In genomic region chr17:47066841-47067682, GRCh38 we compare ENCODE assay signal across 8 cellular contexts.
DNase-seq lines count a peak whose midpoint lies in the region; ATAC-seq and TF ChIP-seq lines count a peak whose summit lies in the region.

No MANE protein-coding gene starts in this region.

- H3K36me3 Mint-ChIP-seq in activated CD4-positive, alpha-beta memory T cell treated with anti-CD3 and anti-CD28 coated beads for 36 hours, result peaks cover 4% of the 10 kb centered on the region

- POLR2A ChIA-PET in activated CD4-positive, alpha-beta memory T cell treated with anti-CD3 and anti-CD28 coated beads for 36 hours (lab: Charles Lee), result interaction anchor here (0.7 kb wide), 1 partner anchor 136 kb away, joined by 7 read pairs; no protein-coding TSS in a partner anchor

- peaks cover 30% of the 10 kb centered on the region for H3K4me1 Mint-ChIP-seq in activated CD4-positive, alpha-beta memory T cell treated with anti-CD3 and anti-CD28 coated beads for 36 hours (ENCODE audit: low read depth)

- no peak for TF ChIP-seq POLR2A in lower leg skin (IDR thresholded peaks at IDR 0.05)

- H3K27me3 Mint-ChIP-seq in activated CD4-positive, alpha-beta memory T cell treated with anti-CD3 and anti-CD28 coated beads for 36 hours, result no peaks in the 10 kb centered on the region

- H3K9me3 Mint-ChIP-seq in activated CD4-positive, alpha-beta memory T cell treated with anti-CD3 and anti-CD28 coated beads for 36 hours, result peaks cover 4% of the 10 kb centered on the region

- 3% methylated on average over 17 to 18 of the region's 18 CpGs for WGBS in lower leg skin, 2 donors

- intact Hi-C loops in activated CD4-positive, alpha-beta memory T cell treated with anti-CD3 and anti-CD28 coated beads for 36 hours (cut with micrococcal nuclease), result loop anchor here (5.0 kb wide), 1 partner anchor 145 kb away; the partner anchor contains the start of gene GOSR2
- intact Hi-C loops in lower leg skin (cut with DNase I; ENCODE audit: low total_unique reads), result no loop called here

- H3K4me3 ChIP-seq in HL-60 (replicated peaks; ENCODE audit: insufficient read depth, low read length) (peak overlapping the region; percentile 60), lower leg skin (ENCODE audit: low read depth, poor library complexity, severe bottlenecking) (peak overlapping the region; percentile 83)

- peak overlapping the region; percentile 91 for H3K4me3 Mint-ChIP-seq in activated CD4-positive, alpha-beta memory T cell treated with anti-CD3 and anti-CD28 coated beads for 36 hours

- DNase-seq in AG08396 (ENCODE audit: low spot score), result peak; percentile 94
- DNase-seq in HL-60 (ENCODE audit: low read depth in 1 of 2, low spot score in 1 of 2), result peak; percentile 89 to 91
- DNase-seq in NCI-H82 treated with DMSO at 0.1 percent for 48 hours (lab: John Stamatoyannopoulos, UW; ENCODE audit: unreplicated experiment), result peak; percentile 83
- DNase-seq in activated CD4-positive, alpha-beta memory T cell treated with anti-CD3 and anti-CD28 coated beads for 36 hours, result peak; percentile 85
- DNase-seq in ecto neural progenitor cell (ENCODE audit: low spot score), result peak; percentile 88
- peak; percentile 74 to 92 for DNase-seq in lower leg skin (ENCODE audit: low spot score in 2 of 2)
- peak; percentile 69 to 80 for DNase-seq in stimulated activated CD4-positive, alpha-beta T cell treated with anti-CD3 and anti-CD28 coated beads, Interleukin-4, amount 100 ng/mL, for 4 hours

- CTCF ChIA-PET in activated CD4-positive, alpha-beta memory T cell treated with anti-CD3 and anti-CD28 coated beads for 36 hours (lab: Charles Lee), result no interaction called here

- peak; percentile 70 for ATAC-seq in GM19043 (IDR thresholded peaks at IDR 0.05; ENCODE audit: low read depth, unreplicated experiment)

- TF ChIP-seq CTCF in HL-60 (IDR thresholded peaks at IDR 0.05; ENCODE audit: insufficient read depth, low read length), result no peak
- TF ChIP-seq CTCF in lower leg skin (IDR thresholded peaks at IDR 0.05), result peak in 1 of 3 donors; percentile 69

- peak overlapping the region; percentile 99 for H3K27ac ChIP-seq in HL-60 (replicated peaks)

- H3K27ac Mint-ChIP-seq in activated CD4-positive, alpha-beta memory T cell treated with anti-CD3 and anti-CD28 coated beads for 36 hours, result peak overlapping the region; percentile 91

- no peaks in the 10 kb centered on the region for H3K27me3 ChIP-seq in HL-60 (ENCODE audit: insufficient read depth, poor library complexity, severe bottlenecking)

Comparison
In these comparisons a context has a peak if more than half of its experiments do, and no peak if none do; other contexts are left out.
1. Peak in every context shown above with its lines: DNase-seq, ATAC-seq, H3K4me3 ChIP-seq and H3K27ac ChIP-seq.